11 cellular contexts compared by ENCODE assay signal in genomic region chr11:69449320-69450063, GRCh38. TPM values are rescaled to one million over a fixed set of nuclear protein-coding genes. Genes with fewer than 3 reads are reported as not detected.
DNase-seq lines count a peak whose midpoint lies in the region; ATAC-seq and TF ChIP-seq lines count a peak whose summit lies in the region.
"Had no signal": no experiment of that assay in that cellular context is flagged by ENCODE, and none has a peak within 500 bp of the region (broad histone marks: within the 10 kb centered on the region; RNA-seq: fewer than 3 reads in every experiment).

No MANE protein-coding gene starts in this region.

- ATAC-seq in GM19397 (IDR thresholded peaks at IDR 0.05; ENCODE audit: unreplicated experiment), result no peak
- no peak for ATAC-seq in activated naive CD8-positive, alpha-beta T cell treated with anti-CD3 and anti-CD28 coated beads, Interleukin-2, amount 50 U/mL, for 24 hours
- ATAC-seq: activated CD4-positive, alpha-beta T cell treated with anti-CD3 and anti-CD28 coated beads for 36 hours had no signal

- peaks cover 33% of the 10 kb centered on the region for H3K27me3 Mint-ChIP-seq in activated naive CD8-positive, alpha-beta T cell treated with anti-CD3 and anti-CD28 coated beads, Interleukin-2, amount 50 U/mL, for 24 hours

- H3K4me3 ChIP-seq in AG10803 (ENCODE audit: low read length), result no peak overlapping the region
- H3K4me3 ChIP-seq: tibial nerve had no signal

- H3K27ac Mint-ChIP-seq in activated naive CD8-positive, alpha-beta T cell treated with anti-CD3 and anti-CD28 coated beads, Interleukin-2, amount 50 U/mL, for 24 hours, result no peak overlapping the region
- H3K27ac Mint-ChIP-seq: activated CD4-positive, alpha-beta T cell treated with anti-CD3 and anti-CD28 coated beads for 36 hours had no signal

- 0 out of 2 replicates have a peak, but pooled peaks have one; percentile 4 for TF ChIP-seq CTCF in AG10803 (conservative IDR thresholded peaks at IDR 0.05; ENCODE audit: low read length)

- peaks cover 1% of the 10 kb centered on the region for H3K4me1 Mint-ChIP-seq in activated naive CD8-positive, alpha-beta T cell treated with anti-CD3 and anti-CD28 coated beads, Interleukin-2, amount 50 U/mL, for 24 hours

- DNase-seq in AG10803 (ENCODE audit: low read depth) (peak; percentile 13), OCI-M1 (lab: John Stamatoyannopoulos, UW) (peak; percentile 98), epidermal melanocyte (ENCODE audit: insufficient read length, low spot score) (peak; percentile 71), mucosa of gallbladder (ENCODE audit: low spot score) (peak; percentile 45), NCI-H2107 (lab: John Stamatoyannopoulos, UW) (no peak), T-helper 9 cell (no peak)
- no peak for DNase-seq in activated naive CD8-positive, alpha-beta T cell treated with anti-CD3 and anti-CD28 coated beads, Interleukin-2, amount 50 U/mL, for 24 hours
- DNase-seq: activated CD4-positive, alpha-beta T cell treated with anti-CD3 and anti-CD28 coated beads for 36 hours; effector memory CD4-positive, alpha-beta T cell had no signal

- H3K36me3 Mint-ChIP-seq in activated naive CD8-positive, alpha-beta T cell treated with anti-CD3 and anti-CD28 coated beads, Interleukin-2, amount 50 U/mL, for 24 hours (ENCODE audit: low read depth), result no peaks in the 10 kb centered on the region

- no peaks in the 10 kb centered on the region for H3K9me3 Mint-ChIP-seq in activated naive CD8-positive, alpha-beta T cell treated with anti-CD3 and anti-CD28 coated beads, Interleukin-2, amount 50 U/mL, for 24 hours

- no peak overlapping the region for H3K4me3 Mint-ChIP-seq in activated naive CD8-positive, alpha-beta T cell treated with anti-CD3 and anti-CD28 coated beads, Interleukin-2, amount 50 U/mL, for 24 hours
- H3K4me3 Mint-ChIP-seq: activated CD4-positive, alpha-beta T cell treated with anti-CD3 and anti-CD28 coated beads for 36 hours had no signal

RNA-seq across cellular contexts. Expression of gene LINC01488, which starts 32.0 kb away (rescaled TPM):
- total RNA-seq in mucosa of gallbladder, result not detected
- total RNA-seq: activated CD4-positive, alpha-beta T cell treated with anti-CD3 and anti-CD28 coated beads for 36 hours; tibial nerve had no signal

Comparison
In these comparisons a context has a peak if more than half of its experiments do, and no peak if none do; other contexts are left out.
1. DNase-seq: peak in AG10803 (single experiment), OCI-M1 (single experiment), epidermal melanocyte (single experiment) and mucosa of gallbladder (single experiment); none in NCI-H2107 (single experiment), T-helper 9 cell (single experiment) and activated naive CD8-positive, alpha-beta T cell treated with anti-CD3 and anti-CD28 coated beads, Interleukin-2, amount 50 U/mL, for 24 hours (single experiment).